11 cellular contexts compared by ENCODE assay signal in the genomic region with DNA sequence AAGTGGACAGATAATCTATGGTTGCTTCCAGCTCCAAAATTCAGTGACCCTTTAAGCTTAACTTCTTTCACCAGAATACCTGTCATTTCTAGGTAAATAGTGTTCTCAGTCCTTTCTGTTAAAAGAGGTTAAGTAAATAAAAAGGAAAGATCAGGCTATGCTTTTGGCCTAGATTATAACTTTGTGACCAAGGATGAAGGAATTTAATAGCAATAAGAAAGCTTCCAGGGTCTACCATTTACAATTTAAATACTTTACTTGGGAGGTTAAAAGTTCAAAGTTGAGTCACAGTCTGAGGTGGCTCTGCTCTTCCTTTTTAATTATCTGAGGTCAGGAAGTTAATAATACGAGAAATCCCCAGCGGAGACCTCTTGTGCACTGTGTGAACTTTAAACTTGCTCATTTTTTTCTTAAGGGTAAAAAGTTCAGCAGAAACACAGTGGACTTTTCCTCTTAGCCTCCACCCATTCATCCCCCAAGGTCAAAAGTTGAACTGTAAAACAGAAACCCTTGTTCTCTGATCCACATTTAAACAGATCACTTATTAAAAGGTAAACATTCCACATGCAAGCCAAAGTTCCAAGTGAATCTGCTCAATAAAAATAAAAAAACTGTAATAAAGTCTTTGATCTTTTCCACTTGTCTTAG.
A peak's percentile ranks its signal among the peaks of the same experiment; 100 is the strongest.
DNase-seq lines count a peak whose midpoint lies in the region; ATAC-seq and TF ChIP-seq lines count a peak whose summit lies in the region.
"Had no signal": no experiment of that assay in that cellular context is flagged by ENCODE, and none has a peak within 500 bp of the region (broad histone marks: within the 10 kb centered on the region; RNA-seq: fewer than 3 reads in every experiment).

No MANE protein-coding gene starts in this region.

- no peak overlapping the region; the same call in 1 of the 2 replicates for H3K4ac ChIP-seq in IMR-90 (ENCODE audit: low read depth, low read length)
- H3K4ac ChIP-seq in H9 (ENCODE audit: low read depth, low read length), result no peak overlapping the region

- peaks cover 0 to 2% of the 10 kb centered on the region in 2 experiments; a peak in 2 of 4 replicates for H3K4me1 Mint-ChIP-seq in H9

- H2BK12ac ChIP-seq in H9 (ENCODE audit: insufficient read length, low read depth, low read length), result no peak overlapping the region

- H3K4me3 ChIP-seq in right atrium auricular region (no peak overlapping the region), IMR-90 (ENCODE audit: insufficient read depth, low read depth, low read length) (no peak overlapping the region)
- H3K4me3 ChIP-seq: thoracic aorta had no signal

- H2BK15ac ChIP-seq in IMR-90 (ENCODE audit: low read depth, low read length), result no peak overlapping the region
- H2BK15ac ChIP-seq in H9 (ENCODE audit: low read depth, low read length), result no peak overlapping the region

- ATAC-seq in Right ventricle myocardium inferior (peak; percentile 45), IMR-90 (ENCODE audit: low read depth) (peak; percentile 45)

- H3K23me2 ChIP-seq in H9 (ENCODE audit: insufficient read length, low read depth, low read length, poor library complexity, severe bottlenecking), result no peaks in the 10 kb centered on the region

- POLR2A ChIA-PET in IMR-90 (lab: Charles Lee; ENCODE audit: unreplicated experiment), result no interaction called here

- H3K4me2 ChIP-seq in IMR-90 (ENCODE audit: low read depth, low read length) (peak overlapping the region; percentile 34; the same call in 1 of the 2 replicates), H9 (ENCODE audit: insufficient read depth, insufficient read length, low read length) (no peak overlapping the region)

- no peaks in the 10 kb centered on the region for H3K36me3 ChIP-seq in right atrium auricular region
- no peaks in the 10 kb centered on the region for H3K36me3 ChIP-seq in IMR-90 (ENCODE audit: control insufficient read depth, insufficient read depth, low read length)
- H3K36me3 ChIP-seq: thoracic aorta had no signal

- H4K5ac ChIP-seq in IMR-90 (ENCODE audit: low read depth, low read length), result peak overlapping the region; percentile 43; the same call in 1 of the 2 replicates
- no peak overlapping the region for H4K5ac ChIP-seq in H9 (ENCODE audit: insufficient read length, low read depth, low read length)

- H3K27ac Mint-ChIP-seq in H9, result no peak overlapping the region

- CTCF ChIA-PET in IMR-90 (lab: Yijun Ruan, JAX), result interaction anchor here (0.7 to 1.1 kb wide), 2 partner anchors 14 to 1926 kb away, joined by 3 read pairs; no protein-coding TSS in a partner anchor

- H4K20me1 ChIP-seq in IMR-90 (ENCODE audit: insufficient read depth, low read length), result no peaks in the 10 kb centered on the region
- no peaks in the 10 kb centered on the region for H4K20me1 ChIP-seq in H9 (ENCODE audit: control insufficient read depth, insufficient read depth, insufficient read length)

- H3K36me3 Mint-ChIP-seq in H9 (ENCODE audit: insufficient read depth in 1 of 3, low read depth in 3 of 3), result no peaks in the 10 kb centered on the region

- dilution Hi-C loops in IMR-90 (cut with HindIII; ENCODE audit: low sequenced_read_pairs, unreplicated experiment), result no loop called here

- peaks cover 2 to 3% of the 10 kb centered on the region in 2 experiments; a peak in 1 of 4 replicates for H3K79me1 ChIP-seq in IMR-90 (ENCODE audit: low read depth in 1 of 2, low read length in 2 of 2)
- no peaks in the 10 kb centered on the region for H3K79me1 ChIP-seq in H9 (ENCODE audit: insufficient read depth, low read depth, low read length, poor library complexity, severe bottlenecking)

- H2BK120ac ChIP-seq in IMR-90 (ENCODE audit: low read depth, low read length), result no peak overlapping the region
- no peak overlapping the region for H2BK120ac ChIP-seq in H9 (ENCODE audit: low read depth, low read length, poor library complexity, severe bottlenecking)

- H4K91ac ChIP-seq in IMR-90 (ENCODE audit: insufficient read depth, low read depth, low read length), result no peak overlapping the region
- no peak overlapping the region for H4K91ac ChIP-seq in H9 (ENCODE audit: insufficient read length, low read depth, low read length)

- no TSS peak for BruUV-seq in IMR-90 (replicated peaks; lab: Mats Ljungman, UMichigan)

- H3K27me3 ChIP-seq in right atrium auricular region, result no peaks in the 10 kb centered on the region
- H3K27me3 ChIP-seq in IMR-90 (ENCODE audit: control insufficient read depth, insufficient read depth, low read length), result no peaks in the 10 kb centered on the region
- H3K27me3 ChIP-seq in H9 (ENCODE audit: insufficient read depth, low read length), result no peaks in the 10 kb centered on the region

- no peak overlapping the region for H3K56ac ChIP-seq in IMR-90 (ENCODE audit: extremely low read depth, insufficient read depth, low read length)
- no peak overlapping the region for H3K56ac ChIP-seq in H9 (ENCODE audit: insufficient read length, low read depth, low read length)

- H2AK9ac ChIP-seq in IMR-90 (replicated peaks; ENCODE audit: low read depth, low read length, poor library complexity), result no peak overlapping the region

- peaks cover 2% of the 10 kb centered on the region; the same call in 1 of the 2 replicates for H3K9me1 ChIP-seq in IMR-90 (ENCODE audit: insufficient read depth, low read length)

- TF ChIP-seq CTCF in right atrium auricular region (IDR thresholded peaks at IDR 0.05), result no peak
- no peak for TF ChIP-seq CTCF in IMR-90 (conservative IDR thresholded peaks at IDR 0.05; ENCODE audit: low read depth, low read length)
- no peak for TF ChIP-seq CTCF in H9 (conservative IDR thresholded peaks at IDR 0.05)

- H2BK5ac ChIP-seq in IMR-90 (ENCODE audit: low read depth, low read length, poor library complexity, severe bottlenecking) (peak overlapping the region; percentile 51), H9 (ENCODE audit: insufficient read length, low read length) (no peak overlapping the region)

- H2AK5ac ChIP-seq in IMR-90 (ENCODE audit: low read depth, low read length) (no peak overlapping the region), H9 (ENCODE audit: insufficient read length, low read length) (no peak overlapping the region)

- H3K27ac ChIP-seq in right atrium auricular region, result no peak overlapping the region
- H3K27ac ChIP-seq in IMR-90 (ENCODE audit: insufficient read depth, low read length), result 0 out of 2 replicates have a peak overlapping the region, but pooled peaks have one; percentile 26
- no peak overlapping the region for H3K27ac ChIP-seq in H9 (ENCODE audit: insufficient read length, low read depth, low read length)
- H3K27ac ChIP-seq: parathyroid adenoma, thoracic aorta had no signal

- H3K18ac ChIP-seq in IMR-90 (ENCODE audit: low read depth, low read length), result peak overlapping the region; percentile 62; the same call in 1 of the 2 replicates
- no peak overlapping the region for H3K18ac ChIP-seq in H9 (ENCODE audit: insufficient read length, low read depth, low read length)

- no peak overlapping the region for H3K9ac ChIP-seq in IMR-90 (ENCODE audit: low read depth, low read length)
- H3K9ac ChIP-seq in H9 (ENCODE audit: extremely low read depth, insufficient read length, low read length), result no peak overlapping the region
- H3K9ac ChIP-seq: parathyroid adenoma had no signal

- H3K79me2 ChIP-seq in H9 (ENCODE audit: insufficient read depth, low read length), result no peaks in the 10 kb centered on the region
- H3K79me2 ChIP-seq: parathyroid adenoma had no signal

- TF ChIP-seq RAD21 in IMR-90 (IDR thresholded peaks at IDR 0.05; ENCODE audit: low read length), result no peak

- H3K4me1 ChIP-seq in right atrium auricular region (peaks cover 0 to 13% of the 10 kb centered on the region in 2 donors), IMR-90 (ENCODE audit: control insufficient read depth, insufficient read depth, low read length) (peaks cover 9% of the 10 kb centered on the region), H9 (ENCODE audit: insufficient read depth, low read length) (no peaks in the 10 kb centered on the region)
- H3K4me1 ChIP-seq: parathyroid adenoma had no signal

- H3K27me3 Mint-ChIP-seq in H9 (ENCODE audit: low read depth), result no peaks in the 10 kb centered on the region

- H3K23ac ChIP-seq in IMR-90 (ENCODE audit: low read depth, low read length), result no peak overlapping the region
- H3K23ac ChIP-seq in H9 (ENCODE audit: insufficient read length, low read depth, low read length), result no peak overlapping the region

- in situ Hi-C loops in IMR-90 (cut with MboI; ENCODE audit: low sequenced_read_pairs), result loop anchor here (10.0 kb wide), 1 partner anchor 187 kb away; a partner anchor contains a TSS

- no peaks in the 10 kb centered on the region; a peak in 1 of 5 replicates for H3K9me3 Mint-ChIP-seq in H9

- no CpG with 5 or more reads among the region's 2 CpGs for WGBS in IMR-90 (ENCODE audit: extremely low coverage in 2 of 2, insufficient read length in 1 of 2), 2 experiments
- WGBS in H9 (ENCODE audit: extremely low coverage, insufficient read length, low lambda C conversion rate), result no CpG with 5 or more reads among the region's 2 CpGs

- no peak overlapping the region for H3K4me3 Mint-ChIP-seq in H9

- intact Hi-C loops in Right ventricle myocardium inferior (cut with DNase I), result loop anchor here (5.0 kb wide), 1 partner anchor 190 kb away; no protein-coding TSS in a partner anchor
- intact Hi-C loops in IMR-90 (cut with micrococcal nuclease), result no loop called here

- no peak overlapping the region for H3T11ph ChIP-seq in H9 (ENCODE audit: low read length)

- DNase-seq in Right ventricle myocardium inferior (ENCODE audit: missing footprints), result no peak
- DNase-seq in right atrium auricular region (ENCODE audit: low spot score), result no peak
- DNase-seq in IMR-90, result peak; percentile 49
- DNase-seq in fibroblast of peridontal ligament (ENCODE audit: extremely low read depth), result peak; percentile 49
- DNase-seq in H9, result no peak
- no peak for DNase-seq in activated naive CD4-positive, alpha-beta T cell treated with Interleukin-2 at 50 U/mL for 16 hours
- no peak for DNase-seq in DMS153 (lab: John Stamatoyannopoulos, UW)
- no peak for DNase-seq in DMS 273 (lab: John Stamatoyannopoulos, UW; ENCODE audit: unreplicated experiment)
- DNase-seq: NCI-H2107 had no signal

- H2BK20ac ChIP-seq in IMR-90 (ENCODE audit: low read depth, low read length), result 0 out of 2 replicates have a peak overlapping the region, but pooled peaks have one; percentile 31
- no peak overlapping the region for H2BK20ac ChIP-seq in H9 (ENCODE audit: low read depth, low read length, poor library complexity, severe bottlenecking)

- H4K8ac ChIP-seq in IMR-90 (ENCODE audit: low read depth in 2 of 2, low read length in 2 of 2) (peak overlapping the region in 1 of 2 experiments; percentile 43; a peak in 1 of 4 replicates), H9 (replicated peaks; ENCODE audit: insufficient read length, low read depth, low read length) (no peak overlapping the region)

- no peak for TF ChIP-seq POLR2A in IMR-90 (IDR thresholded peaks at IDR 0.05; ENCODE audit: low read depth, low read length)

- H3K9me3 ChIP-seq in right atrium auricular region (no peaks in the 10 kb centered on the region), IMR-90 (ENCODE audit: control insufficient read depth, insufficient read depth, low read length) (no peaks in the 10 kb centered on the region), H9 (ENCODE audit: control insufficient read depth, low read depth, low read length) (no peaks in the 10 kb centered on the region)
- H3K9me3 ChIP-seq: thoracic aorta had no signal

- H3K14ac ChIP-seq in IMR-90 (replicated peaks; ENCODE audit: low read depth, low read length) (no peak overlapping the region), H9 (ENCODE audit: insufficient read depth, low read length) (no peak overlapping the region)

- H2AFZ ChIP-seq in IMR-90 (replicated peaks; ENCODE audit: low read length, poor library complexity) (no peak overlapping the region), H9 (ENCODE audit: low read length) (no peak overlapping the region)
- H2AFZ ChIP-seq: parathyroid adenoma had no signal

Comparison
In these comparisons a context has a peak if more than half of its experiments do, and no peak if none do; other contexts are left out.
1. DNase-seq: peak in IMR-90 (single experiment) and fibroblast of peridontal ligament (single experiment); none in Right ventricle myocardium inferior (single experiment), right atrium auricular region (single experiment), H9 (single experiment), activated naive CD4-positive, alpha-beta T cell treated with Interleukin-2 at 50 U/mL for 16 hours (single experiment), DMS153 (single experiment) and DMS 273 (single experiment).